Comparison of ENCODE assay signal across 8 cellular contexts in genomic region chr18:48002933-48003365, GRCh38.
A peak's percentile ranks its signal among the peaks of the same experiment; 100 is the strongest.
DNase-seq lines count a peak whose midpoint lies in the region; ATAC-seq and TF ChIP-seq lines count a peak whose summit lies in the region.
"Had no signal": no experiment of that assay in that cellular context is flagged by ENCODE, and none has a peak within 500 bp of the region (broad histone marks: within the 10 kb centered on the region; RNA-seq: fewer than 3 reads in every experiment).

No MANE protein-coding gene starts in this region.

- H3K27ac ChIP-seq in foreskin keratinocyte, result no peak overlapping the region

- peak; percentile 8 for TF ChIP-seq CTCF in foreskin keratinocyte (conservative IDR thresholded peaks at IDR 0.05)

- H3K27me3 ChIP-seq in foreskin keratinocyte (no peaks in the 10 kb centered on the region), skeletal muscle satellite cell (ENCODE audit: control insufficient read depth, insufficient read depth, low read length) (peaks cover 6% of the 10 kb centered on the region)

- no peak overlapping the region for H3K4me3 ChIP-seq in skeletal muscle satellite cell (ENCODE audit: low read length)

- H3K4me2 ChIP-seq in skeletal muscle satellite cell (ENCODE audit: low read length), result peak overlapping the region; percentile 22

- H3K9ac ChIP-seq in skeletal muscle satellite cell (ENCODE audit: low read depth, low read length), result peak overlapping the region; percentile 27

- H3K36me3 ChIP-seq in skeletal muscle satellite cell (ENCODE audit: insufficient read depth, low read length), result no peaks in the 10 kb centered on the region

- H3K4me1 ChIP-seq in foreskin keratinocyte (no peaks in the 10 kb centered on the region), skeletal muscle satellite cell (ENCODE audit: control insufficient read depth, insufficient read depth, low read length) (peaks cover 18% of the 10 kb centered on the region)

- DNase-seq in GOT3 (lab: John Stamatoyannopoulos, UW) (peak; percentile 49), RKO (ENCODE audit: low spot score) (peak; percentile 41), foreskin keratinocyte (peak; percentile 66 to 82), T-helper 2 cell (no peak), NCI-H187 treated with DMSO at 0.1 percent for 48 hours (lab: John Stamatoyannopoulos, UW) (no peak)

- ATAC-seq in foreskin keratinocyte (peak; percentile 90), HG03139 (IDR thresholded peaks at IDR 0.05; ENCODE audit: unreplicated experiment) (no peak)
- ATAC-seq: activated T-helper 17 cell treated with anti-CD3 and anti-CD28 coated beads, Interleukin-2, amount 50 U/mL, for 72 hours had no signal

- no peaks in the 10 kb centered on the region for H3K9me3 ChIP-seq in skeletal muscle satellite cell (replicated peaks; ENCODE audit: low read length)

Comparison
In these comparisons a context has a peak if more than half of its experiments do, and no peak if none do; other contexts are left out.
1. DNase-seq: peak in GOT3 (single experiment), RKO (single experiment) and foreskin keratinocyte (2 of 2); none in T-helper 2 cell (0 of 5) and NCI-H187 treated with DMSO at 0.1 percent for 48 hours (single experiment).